11 cellular contexts compared by ENCODE assay signal in the genomic region with DNA sequence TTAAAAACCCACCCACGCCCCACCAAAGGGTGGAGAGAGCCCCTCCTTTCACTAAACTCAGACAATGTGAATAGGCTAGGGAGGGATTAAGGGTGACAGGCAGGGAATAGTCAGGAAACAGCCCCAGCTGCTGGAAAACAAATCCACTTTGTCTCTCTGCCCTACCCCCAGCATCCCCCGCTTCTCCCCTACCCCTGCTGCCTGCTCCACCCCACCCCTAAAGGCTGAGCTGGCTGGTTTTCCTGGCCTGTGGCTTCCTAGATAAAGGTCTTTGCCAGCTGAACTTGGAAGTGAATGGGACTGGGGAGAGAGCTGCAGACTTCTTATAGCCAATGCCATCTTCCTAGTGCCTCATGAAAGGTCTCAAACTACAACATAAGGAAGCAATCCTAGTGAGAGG. TPM values are rescaled to one million over a fixed set of nuclear protein-coding genes. Genes with fewer than 3 reads are reported as not detected.
DNase-seq lines count a peak whose midpoint lies in the region; ATAC-seq, FAIRE-seq and TF ChIP-seq lines count a peak whose summit lies in the region.
"Had no signal": no experiment of that assay in that cellular context is flagged by ENCODE, and none has a peak within 500 bp of the region (broad histone marks: within the 10 kb centered on the region; RNA-seq: fewer than 3 reads in every experiment).

No MANE protein-coding gene starts in this region.

- H3K18ac ChIP-seq in neuronal stem cell (ENCODE audit: low read length), result no peak overlapping the region

- no peaks in the 10 kb centered on the region for H3K9me3 Mint-ChIP-seq in CD8-positive, alpha-beta T cell
- H3K9me3 Mint-ChIP-seq: activated naive CD8-positive, alpha-beta T cell treated with anti-CD3 and anti-CD28 coated beads, Interleukin-2, amount 10 ng/mL, durations not matched to agents 7 days and 5 days; nephron progenitor cell had no signal

- no peak overlapping the region for H3K27ac Mint-ChIP-seq in CD8-positive, alpha-beta T cell
- H3K27ac Mint-ChIP-seq: activated naive CD8-positive, alpha-beta T cell treated with anti-CD3 and anti-CD28 coated beads, Interleukin-2, amount 10 ng/mL, durations not matched to agents 7 days and 5 days; nephron progenitor cell had no signal

- H3K27me3 ChIP-seq in neuronal stem cell (ENCODE audit: control insufficient read depth in 3 of 3, insufficient read depth in 3 of 3, low read depth in 1 of 3, low read length in 3 of 3), result no peaks in the 10 kb centered on the region
- H3K27me3 ChIP-seq in vagina, result no peaks in the 10 kb centered on the region
- H3K27me3 ChIP-seq in CD8-positive, alpha-beta T cell (ENCODE audit: insufficient read depth, low read length), result no peaks in the 10 kb centered on the region

- H4K8ac ChIP-seq in neuronal stem cell (ENCODE audit: low read depth, low read length), result no peak overlapping the region

- peaks cover 6 to 16% of the 10 kb centered on the region in 2 donors for H3K4me1 ChIP-seq in neuronal stem cell (ENCODE audit: control insufficient read depth in 2 of 2, insufficient read depth in 1 of 2, low read depth in 1 of 2, low read length in 2 of 2)
- H3K4me1 ChIP-seq in vagina, result peaks cover 80% of the 10 kb centered on the region
- H3K4me1 ChIP-seq in CD8-positive, alpha-beta T cell (ENCODE audit: insufficient read depth, low read length), result peaks cover 10% of the 10 kb centered on the region
- H3K4me1 ChIP-seq: HAP-1 had no signal

- H3K9ac ChIP-seq in neuronal stem cell (ENCODE audit: low read depth, low read length, poor library complexity), result no peak overlapping the region

- DNase-seq in amygdala (lab: John Stamatoyannopoulos, UW) (peak in 51 of 56 donors; percentile 16 to 91 (median 72)), globus pallidus (ENCODE audit: low spot score) (peak; percentile 97), neuronal stem cell (ENCODE audit: low spot score) (no peak), vagina (ENCODE audit: extremely low spot score in 2 of 2) (no peak), GM12891 (ENCODE audit: insufficient read length, low spot score) (no peak)
- DNase-seq in CD8-positive, alpha-beta T cell, result no peak

- FAIRE-seq in GM12891 (lab: Jason Lieb, UNC), result no peak
- FAIRE-seq: RCC 7860 had no signal

- intact Hi-C loops in vagina (cut with DNase I), result loop anchor here (5.0 kb wide), 2 partner anchors 86 to 109 kb away; no protein-coding TSS in a partner anchor
- intact Hi-C loops in CD8-positive, alpha-beta T cell (cut with DNase I, micrococcal nuclease), result loop anchor here in 1 of 2 experiments (5.0 kb wide), 1 partner anchor 226 kb away; a partner anchor contains a TSS

- no peak overlapping the region for H3K4ac ChIP-seq in neuronal stem cell (ENCODE audit: low read length)

- no peak overlapping the region for H2BK15ac ChIP-seq in neuronal stem cell (ENCODE audit: low read length)

- no peak overlapping the region for H3K14ac ChIP-seq in neuronal stem cell (ENCODE audit: low read length)

- H4K91ac ChIP-seq in neuronal stem cell (ENCODE audit: low read depth, low read length, poor library complexity), result no peak overlapping the region

- no CpG with 5 or more reads among the region's 2 CpGs for WGBS in neuronal stem cell (ENCODE audit: extremely low coverage in 2 of 2, insufficient read length in 2 of 2, insufficient replicate concordance in 1 of 2), 2 donors

- peak overlapping the region; percentile 56 for H2AFZ ChIP-seq in neuronal stem cell (ENCODE audit: low read length)

- no peak overlapping the region for H2BK120ac ChIP-seq in neuronal stem cell (ENCODE audit: low read depth, low read length)

- no peak overlapping the region for H2BK5ac ChIP-seq in neuronal stem cell (ENCODE audit: low read length)

- H3K9me3 ChIP-seq in neuronal stem cell (replicated peaks in 1 of 2; ENCODE audit: control insufficient read depth in 2 of 2, insufficient read depth in 1 of 2, low read depth in 1 of 2, low read length in 2 of 2) (no peaks in the 10 kb centered on the region), vagina (no peaks in the 10 kb centered on the region)
- H3K9me3 ChIP-seq in CD8-positive, alpha-beta T cell (ENCODE audit: low read length), result no peaks in the 10 kb centered on the region
- H3K9me3 ChIP-seq: HAP-1 had no signal

- H3K79me1 ChIP-seq in neuronal stem cell (ENCODE audit: low read depth, low read length), result no peaks in the 10 kb centered on the region

- H3K27me3 Mint-ChIP-seq in CD8-positive, alpha-beta T cell (ENCODE audit: low read depth), result no peaks in the 10 kb centered on the region
- H3K27me3 Mint-ChIP-seq: activated naive CD8-positive, alpha-beta T cell treated with anti-CD3 and anti-CD28 coated beads, Interleukin-2, amount 10 ng/mL, durations not matched to agents 7 days and 5 days had no signal

- CTCF ChIA-PET in CD8-positive, alpha-beta T cell (lab: Charles Lee), result interaction anchor here (0.7 to 19.6 kb wide), 9 partner anchors 8 to 160 kb away, joined by 3 to 672 read pairs (median 8); a partner anchor contains a TSS

- H3K36me3 Mint-ChIP-seq in CD8-positive, alpha-beta T cell, result no peaks in the 10 kb centered on the region
- H3K36me3 Mint-ChIP-seq: activated naive CD8-positive, alpha-beta T cell treated with anti-CD3 and anti-CD28 coated beads, Interleukin-2, amount 10 ng/mL, durations not matched to agents 7 days and 5 days had no signal

- no peak overlapping the region for H2AK5ac ChIP-seq in neuronal stem cell (ENCODE audit: low read depth, low read length)

- no peak for ATAC-seq in CD8-positive, alpha-beta T cell
- no peak for ATAC-seq in GM18505 (IDR thresholded peaks at IDR 0.05; ENCODE audit: unreplicated experiment)

- TF ChIP-seq POLR2A in vagina (IDR thresholded peaks at IDR 0.05) (no peak), GM12891 (IDR thresholded peaks at IDR 0.05; ENCODE audit: low read depth, low read length) (no peak), GM18505 (IDR thresholded peaks at IDR 0.05; ENCODE audit: borderline replicate concordance, extremely low read depth, insufficient read depth, insufficient read length) (no peak)

- no peak overlapping the region for H3K27ac ChIP-seq in neuronal stem cell (replicated peaks; ENCODE audit: low read length)
- H3K27ac ChIP-seq in vagina, result peak overlapping the region; percentile 90
- H3K27ac ChIP-seq in CD8-positive, alpha-beta T cell (ENCODE audit: low read depth, low read length), result no peak overlapping the region

- H3K4me1 Mint-ChIP-seq in CD8-positive, alpha-beta T cell (ENCODE audit: low read depth), result peaks cover 8% of the 10 kb centered on the region

- H3K36me3 ChIP-seq in neuronal stem cell (replicated peaks in 1 of 2; ENCODE audit: control insufficient read depth in 2 of 2, insufficient read depth in 2 of 2, low read length in 2 of 2) (peaks cover 0 to 3% of the 10 kb centered on the region in 2 donors), vagina (peaks cover 0 to 18% of the 10 kb centered on the region in 2 donors)
- H3K36me3 ChIP-seq in CD8-positive, alpha-beta T cell (ENCODE audit: insufficient read depth, low read length), result no peaks in the 10 kb centered on the region

- no peak overlapping the region for H3K4me2 ChIP-seq in neuronal stem cell (ENCODE audit: insufficient read depth, low read length, poor library complexity, severe bottlenecking)

- H3K4me3 ChIP-seq in neuronal stem cell (ENCODE audit: low read length in 2 of 2) (no peak overlapping the region), vagina (no peak overlapping the region)
- H3K4me3 ChIP-seq in CD8-positive, alpha-beta T cell (ENCODE audit: low read depth, low read length), result no peak overlapping the region
- H3K4me3 ChIP-seq: HAP-1 had no signal

- no peak overlapping the region for H3K23ac ChIP-seq in neuronal stem cell (ENCODE audit: low read depth, low read length, poor library complexity)

- no peak overlapping the region for H3K4me3 Mint-ChIP-seq in CD8-positive, alpha-beta T cell
- H3K4me3 Mint-ChIP-seq: activated naive CD8-positive, alpha-beta T cell treated with anti-CD3 and anti-CD28 coated beads, Interleukin-2, amount 10 ng/mL, durations not matched to agents 7 days and 5 days; nephron progenitor cell had no signal

- no peak overlapping the region for H2BK12ac ChIP-seq in neuronal stem cell (ENCODE audit: low read length)

- TF ChIP-seq CTCF in vagina (IDR thresholded peaks at IDR 0.05), result no peak
- TF ChIP-seq CTCF in CD8-positive, alpha-beta T cell (IDR thresholded peaks at IDR 0.05), result no peak

- POLR2A ChIA-PET in CD8-positive, alpha-beta T cell (lab: Charles Lee), result interaction anchor here (1.4 to 2.7 kb wide), 2 partner anchors 20 to 86 kb away, joined by 6 to 19 read pairs; a partner anchor contains a TSS

TF ChIP-seq in GM12891, 5 proteins besides CTCF, POLR2A, EP300 and RAD21:
- TF ChIP-seq SPI1 (IDR thresholded peaks at IDR 0.05; ENCODE audit: low read depth, low read length) (no peak), PAX5 (IDR thresholded peaks at IDR 0.05; ENCODE audit: insufficient read depth, low read length, severe bottlenecking) (no peak), POLR2AphosphoS5 (IDR thresholded peaks at IDR 0.05; ENCODE audit: low read depth, low read length) (no peak), POU2F2 (IDR thresholded peaks at IDR 0.05; ENCODE audit: low read depth, low read length) (no peak), TAF1 (IDR thresholded peaks at IDR 0.05; ENCODE audit: low read depth, low read length) (no peak)

RNA-seq across cellular contexts. Expression of a gene that starts 15.0 kb away (rescaled TPM):
- 12.7 TPM for polyA plus RNA-seq in neuronal stem cell (2013, experiment 1 of 2)
- polyA plus RNA-seq in neuronal stem cell (2013, experiment 2 of 2), result 12.6 TPM
- 268 TPM for total RNA-seq in vagina
- 2.0 TPM for polyA plus RNA-seq in GM12891 (2012; ENCODE audit: low read depth, missing spikeins)
- not detected for total RNA-seq in CD8-positive, alpha-beta T cell

RNA-seq across cellular contexts. Expression of a gene that starts 19.8 kb away (rescaled TPM):
- 31.5 TPM for polyA plus RNA-seq in neuronal stem cell (2013, experiment 1 of 2)
- 30.7 TPM for polyA plus RNA-seq in neuronal stem cell (2013, experiment 2 of 2)
- total RNA-seq in vagina, result 210 TPM
- 47.8 TPM for polyA plus RNA-seq in GM12891 (2012; ENCODE audit: low read depth, missing spikeins)
- total RNA-seq in CD8-positive, alpha-beta T cell, result 100 to 1,000 TPM; 338 to 343 TPM

RNA-seq across cellular contexts. Expression of a gene that starts 50.6 kb away (rescaled TPM):
- 25.0 TPM for polyA plus RNA-seq in neuronal stem cell (2013, experiment 1 of 2)
- 27.7 TPM for polyA plus RNA-seq in neuronal stem cell (2013, experiment 2 of 2)
- total RNA-seq in vagina, result 72.4 TPM
- polyA plus RNA-seq in GM12891 (2012; ENCODE audit: low read depth, missing spikeins), result 27.1 TPM
- total RNA-seq in CD8-positive, alpha-beta T cell, result 1 to 10 TPM; 8.3 to 9.0 TPM

Comparison
In these comparisons a context has a peak if more than half of its experiments do, and no peak if none do; other contexts are left out.
1. DNase-seq: peak in amygdala (51 of 56) and globus pallidus (single experiment); none in neuronal stem cell (single experiment), vagina (0 of 2), GM12891 (single experiment) and CD8-positive, alpha-beta T cell (0 of 7).
2. RNA of a gene that starts 15.0 kb away (total RNA-seq): 268 TPM in vagina (single experiment); not detected in CD8-positive, alpha-beta T cell; every median in the first group is over 100 times any median in the second.